ENCODE assay signal across 1 cellular context in genomic region chr15:55031732-55032131, GRCh38.
TF ChIP-seq lines count a peak whose summit lies in the region.

No MANE protein-coding gene starts in this region.

TF ChIP-seq in HepG2, 621 proteins besides CTCF, POLR2A, EP300 and RAD21 (continued from another document):
- no peak for TF ChIP-seq CEBPZ (IDR thresholded peaks at IDR 0.05; ENCODE audit: low read length)
- TF ChIP-seq RBM22 (optimal IDR thresholded peaks at IDR 0.05; ENCODE audit: low read length), result no peak
- TF ChIP-seq NFRKB (IDR thresholded peaks at IDR 0.05), result no peak
- no peak for TF ChIP-seq POGZ (CRISPR knock-in tag; IDR thresholded peaks at IDR 0.05)
TF ChIP-seq in HepG2: peak in this region for 0.
